In genomic region chr2:66432801-66433694, GRCh38 we compare ENCODE assay signal across 8 cellular contexts. TPM values are rescaled to one million over a fixed set of nuclear protein-coding genes. Genes with fewer than 3 reads are reported as not detected.
DNase-seq lines count a peak whose midpoint lies in the region; ATAC-seq, FAIRE-seq and TF ChIP-seq lines count a peak whose summit lies in the region.

No MANE protein-coding gene starts in this region.

- H3K4me3 ChIP-seq in BLaER1 treated with 17β-estradiol and CSF1 and Interleukin-3, amounts not matched to agents 10 nM and 100 nM: peak overlapping the region in 9 of 10 experiments; percentile 56 to 71 (median 62); a peak in 15 of 20 replicates
- H3K4me3 ChIP-seq in GM12878: 0 out of 2 replicates have a peak overlapping the region, but pooled peaks have one; percentile 57

- WGBS in GM12878 (ENCODE audit: insufficient coverage, insufficient replicate concordance, low lambda C conversion rate, missing lambda C conversion rate): 23% methylated on average over 50 of the region's 51 CpGs

- peaks cover 6 to 24% (median 20%) of the 10 kb centered on the region in 10 experiments; a peak in 17 of 20 replicates for H3K4me1 ChIP-seq in BLaER1 treated with 17β-estradiol and CSF1 and Interleukin-3, amounts not matched to agents 10 nM and 100 nM
- no peaks in the 10 kb centered on the region for H3K4me1 ChIP-seq in GM12878 (ENCODE audit: control insufficient read depth, insufficient read depth, low read length)

- TF ChIP-seq CTCF in GM12878 (IDR thresholded peaks at IDR 0.05 in 2 of 3, conservative IDR thresholded peaks at IDR 0.05 in 1 of 3; ENCODE audit: control insufficient read depth in 2 of 3, extremely low read depth in 1 of 3, insufficient read depth in 1 of 3, low read depth in 3 of 3, low read length in 3 of 3) (no peak), omental fat pad (IDR thresholded peaks at IDR 0.05) (no peak)

- RAD21 ChIA-PET in GM12878 (lab: Charles Lee; ENCODE audit: unreplicated experiment): no interaction called here

- no peak overlapping the region for H3K27ac ChIP-seq in BLaER1 treated with 17β-estradiol and CSF1 and Interleukin-3, amounts not matched to agents 10 nM and 100 nM
- no peak overlapping the region for H3K27ac ChIP-seq in GM12878 (ENCODE audit: control insufficient read depth, insufficient read depth)

- no peaks in the 10 kb centered on the region for H3K79me2 ChIP-seq in GM12878 (ENCODE audit: control insufficient read depth, insufficient read depth, low read length)

- peaks cover 0 to 55% (median 42%) of the 10 kb centered on the region in 11 experiments; a peak in 16 of 22 replicates for H4K20me1 ChIP-seq in BLaER1 treated with 17β-estradiol and CSF1 and Interleukin-3, amounts not matched to agents 10 nM and 100 nM
- H4K20me1 ChIP-seq in GM12878 (ENCODE audit: control insufficient read depth, insufficient read depth): no peaks in the 10 kb centered on the region

- SMC1A ChIA-PET in GM12878 (lab: Charles Lee; ENCODE audit: uncharacterized antibody, unreplicated experiment): no interaction called here

- H3K4me2 ChIP-seq in BLaER1 treated with 17β-estradiol and CSF1 and Interleukin-3, amounts not matched to agents 10 nM and 100 nM: peak overlapping the region; percentile 85 to 98 (median 91)
- peak overlapping the region; percentile 61 for H3K4me2 ChIP-seq in GM12878 (ENCODE audit: control insufficient read depth, insufficient read depth)

- ATAC-seq in GM12878: peak; percentile 21; the same call in 1 of the 3 replicates
- peak; percentile 81 for ATAC-seq in left ventricle myocardium superior
- ATAC-seq in omental fat pad (ENCODE audit: low FRiP score): peak; percentile 73
- no peak for ATAC-seq in HG03571 (IDR thresholded peaks at IDR 0.05; ENCODE audit: unreplicated experiment)

- in situ Hi-C loops in GM12878 (cut with MboI): loop anchor here (25.0 kb wide), 2 partner anchors 1404 to 2004 kb away; no protein-coding TSS in a partner anchor

- no TSS peak for BruUV-seq in GM12878 (replicated peaks; lab: Mats Ljungman, UMichigan)

- CTCF ChIA-PET in GM12878 (lab: Yijun Ruan, JAX): interaction anchor here (0.6 kb wide), 1 partner anchor 31 kb away, joined by 4 read pairs; no protein-coding TSS in a partner anchor

- TF ChIP-seq RAD21 in GM12878 (IDR thresholded peaks at IDR 0.05; ENCODE audit: insufficient read depth, low read depth, low read length): no peak

- H3K9ac ChIP-seq in BLaER1 treated with 17β-estradiol and CSF1 and Interleukin-3, amounts not matched to agents 10 nM and 100 nM: peak overlapping the region in 1 of 11 experiments; percentile 34; a peak in 2 of 22 replicates
- no peak overlapping the region for H3K9ac ChIP-seq in GM12878 (ENCODE audit: control insufficient read depth, insufficient read depth, low read length)

- peaks cover 82 to 96% (median 94%) of the 10 kb centered on the region in 11 experiments for H3K27me3 ChIP-seq in BLaER1 treated with 17β-estradiol and CSF1 and Interleukin-3, amounts not matched to agents 10 nM and 100 nM
- peaks cover 9 to 29% of the 10 kb centered on the region in 2 experiments for H3K27me3 ChIP-seq in GM12878 (replicated peaks in 1 of 2; ENCODE audit: control insufficient read depth in 2 of 2, insufficient read depth in 2 of 2, low read length in 1 of 2)

- DNase-seq in HS-5 (ENCODE audit: low read depth): peak; percentile 81
- DNase-seq in NCI-H82 (lab: John Stamatoyannopoulos, UW): peak; percentile 98
- DNase-seq in GM12878 (ENCODE audit: low read depth, low spot score): no peak
- peak; percentile 89 for DNase-seq in left ventricle myocardium superior
- DNase-seq in omental fat pad (ENCODE audit: low spot score): peak; percentile 71
- DNase-seq in NAMALWA (ENCODE audit: low spot score): no peak

- peaks cover 0 to 13% (median 3%) of the 10 kb centered on the region in 11 experiments; a peak in 11 of 22 replicates for H3K9me3 ChIP-seq in BLaER1 treated with 17β-estradiol and CSF1 and Interleukin-3, amounts not matched to agents 10 nM and 100 nM (replicated peaks in 1 of 11)
- no peaks in the 10 kb centered on the region; the same call in 2 of the 3 replicates for H3K9me3 ChIP-seq in GM12878 (replicated peaks; ENCODE audit: control insufficient read depth, insufficient read depth, low read length)

- no peak for FAIRE-seq in GM12878 (lab: Jason Lieb, UNC)

- H2AFZ ChIP-seq in GM12878 (ENCODE audit: control insufficient read depth, low read depth, low read length): no peak overlapping the region

- TF ChIP-seq EP300 in GM12878 (IDR thresholded peaks at IDR 0.05; ENCODE audit: borderline replicate concordance in 1 of 2, control insufficient read depth in 1 of 2, low read depth in 2 of 2, low read length in 2 of 2): no peak

- POLR2A ChIA-PET in GM12878 (lab: Charles Lee): no interaction called here

- no peak for TF ChIP-seq POLR2A in GM12878 (IDR thresholded peaks at IDR 0.05; ENCODE audit: low read depth, low read length)

- no peaks in the 10 kb centered on the region for H3K36me3 ChIP-seq in BLaER1 treated with 17β-estradiol and CSF1 and Interleukin-3, amounts not matched to agents 10 nM and 100 nM
- no peaks in the 10 kb centered on the region for H3K36me3 ChIP-seq in GM12878 (ENCODE audit: control insufficient read depth in 2 of 2, insufficient read depth in 2 of 2, low read length in 1 of 2)

- intact Hi-C loops in GM12878 (cut with micrococcal nuclease; ENCODE audit: unreplicated experiment): loop anchor here (2.0 kb wide), 1 partner anchor 142 kb away; no protein-coding TSS in a partner anchor
- intact Hi-C loops in left ventricle myocardium superior (cut with micrococcal nuclease): loop anchor here (10.0 kb wide), 1 partner anchor 1412 kb away; no protein-coding TSS in a partner anchor

TF ChIP-seq in GM12878, 131 proteins besides CTCF, POLR2A, EP300 and RAD21 (continues in another document):
- TF ChIP-seq YY1 (IDR thresholded peaks at IDR 0.05; ENCODE audit: low read depth, low read length): no peak
- no peak for TF ChIP-seq ASH2L (IDR thresholded peaks at IDR 0.05; ENCODE audit: borderline replicate concordance, low read depth)
- no peak for TF ChIP-seq E2F4 (IDR thresholded peaks at IDR 0.05; ENCODE audit: low read depth, low read length)
- TF ChIP-seq NFXL1 (IDR thresholded peaks at IDR 0.05; ENCODE audit: borderline replicate concordance): no peak
- no peak for TF ChIP-seq BCLAF1 (IDR thresholded peaks at IDR 0.05)
- TF ChIP-seq BHLHE40 (IDR thresholded peaks at IDR 0.05; ENCODE audit: borderline replicate concordance in 1 of 2, low read depth in 2 of 2, low read length in 1 of 2): no peak
- no peak for TF ChIP-seq TBL1XR1 (IDR thresholded peaks at IDR 0.05; ENCODE audit: low read depth, low read length)
- TF ChIP-seq IKZF1 (conservative IDR thresholded peaks at IDR 0.05): no peak
- TF ChIP-seq TAF1 (IDR thresholded peaks at IDR 0.05; ENCODE audit: borderline replicate concordance, low read depth, low read length): no peak

RNA-seq across cellular contexts. Expression of gene MEIS1, which starts 1.9 kb away (rescaled TPM):
- 1.3 and 1.7 TPM in 2 replicates for total RNA-seq in GM12878 (2013; cell fraction: nucleolus; rRNA removed)
- total RNA-seq in GM12878 (2014; rRNA removed) (not detected in 2 replicates), GM12878 (2014; rRNA removed; fragmentation: Illumina TruSeq; extraction: Trizol) (not detected in 2 replicates), GM12878 (2021) (0.15 and 0.21 TPM in 2 replicates), left ventricle myocardium superior (40.8 TPM), omental fat pad (10 to 100 TPM; 19.8 to 67.3 (median 46.3) TPM)
- polyA plus RNA-seq in GM12878 (2011; ENCODE audit: low read depth): not detected
- polyA plus RNA-seq in GM12878 (2011; rRNA removed) (0.31 and 0.79 TPM in 2 replicates), GM12878 (2014; fragmentation: Illumina TruSeq; extraction: Trizol) (0.10 TPM in 1 of 2 replicates, not detected in the other), GM12878 (2014; fragmentation: Nextera tagmentation; extraction: Ambion mirVana) (under 1 TPM in 1 of 2 experiments, not detected in 1; 0.04 TPM), GM12878 (2014; rRNA removed) (0.03 TPM in 1 of 2 replicates, not detected in the other), GM12878 (2016; fragmentation: Nextera tagmentation; extraction: Ambion mirVana) (under 1 TPM in 1 of 2 experiments, not detected in 1; 0.12 TPM)
- 0.57 and 0.79 TPM in 2 replicates for polyA plus RNA-seq in GM12878 (2011; cell fraction: cytosol; rRNA removed)
- polyA plus RNA-seq in GM12878 (2011; cell fraction: nucleus; rRNA removed): 0.64 and 1.3 TPM in 2 replicates
- not detected in 2 replicates for polyA plus RNA-seq in GM12878 (2012)
- polyA minus RNA-seq in GM12878 (2011; rRNA and poly(A)+ RNA removed): 0.62 and 1.2 TPM in 2 replicates
- polyA minus RNA-seq in GM12878 (2011; cell fraction: cytosol; rRNA and poly(A)+ RNA removed): 2.7 TPM in 1 of 2 replicates, not detected in the other
- 1.3 and 2.3 TPM in 2 replicates for polyA minus RNA-seq in GM12878 (2011; cell fraction: nucleus; rRNA and poly(A)+ RNA removed)

Comparison
In these comparisons a context has a peak if more than half of its experiments do, and no peak if none do; other contexts are left out.
1. DNase-seq: peak in HS-5 (single experiment), NCI-H82 (single experiment), left ventricle myocardium superior (single experiment) and omental fat pad (single experiment); none in GM12878 (single experiment) and NAMALWA (single experiment).
2. RNA of gene MEIS1, which starts 1.9 kb away (total RNA-seq): 19.8 to 67.3 TPM in omental fat pad and 40.8 TPM in left ventricle myocardium superior (single experiment); 0.15 to 1.7 TPM in GM12878; every median in the first group is over 4 times any median in the second.